Comparison of ENCODE assay signal across 35 cellular contexts in the genomic region with DNA sequence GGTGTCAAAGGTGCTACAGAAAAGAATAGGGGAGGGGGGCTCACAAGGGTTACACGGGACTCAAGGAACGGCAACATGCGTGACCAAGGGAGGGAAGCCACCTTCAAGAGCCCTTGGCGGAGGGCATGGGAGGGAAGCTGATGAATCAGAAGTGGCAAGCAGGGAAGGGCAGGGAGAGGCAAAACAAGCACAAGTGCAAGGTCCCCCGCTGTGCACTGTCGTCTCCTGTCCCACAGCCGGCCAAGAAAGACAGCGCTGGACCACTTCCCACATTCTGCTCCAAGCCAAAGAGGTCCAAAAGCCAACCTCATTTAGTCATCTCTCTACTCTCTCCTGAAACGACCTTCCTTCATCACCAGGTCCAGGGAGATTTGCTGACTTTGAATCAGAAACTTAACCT.
"Had no signal": no experiment of that assay in that cellular context is flagged by ENCODE, and none has a peak within 500 bp of the region (broad histone marks: within the 10 kb centered on the region; RNA-seq: fewer than 3 reads in every experiment).

No MANE protein-coding gene starts in this region.

- H3K9me3 Mint-ChIP-seq: activated CD4-positive, alpha-beta T cell treated with anti-CD3 and anti-CD28 coated beads, Interleukin-2, amount 10 ng/mL, durations not matched to agents 24 days and 14 days; activated CD8-positive, alpha-beta T cell treated with anti-CD3 and anti-CD28 coated beads for 36 hours; activated naive CD8-positive, alpha-beta T cell treated with anti-CD3 and anti-CD28 coated beads for 36 hours; central memory CD8-positive, alpha-beta T cell; T-cell had no signal

- FAIRE-seq: RCC 7860 had no signal

- H3K27me3 Mint-ChIP-seq: activated CD4-positive, alpha-beta T cell treated with anti-CD3 and anti-CD28 coated beads, Interleukin-2, amount 10 ng/mL, durations not matched to agents 24 days and 14 days; activated CD8-positive, alpha-beta T cell treated with anti-CD3 and anti-CD28 coated beads for 36 hours; activated naive CD8-positive, alpha-beta T cell treated with anti-CD3 and anti-CD28 coated beads for 36 hours; activated T-helper 17 cell treated with anti-CD3 and anti-CD28 coated beads, Interleukin-2, amount 50 U/mL, for 72 hours; central memory CD8-positive, alpha-beta T cell; T-cell; T-helper 17 cell had no signal

- H3K27ac ChIP-seq: ascending aorta, cardiac muscle cell, RWPE1, WERI-Rb-1 had no signal

- H3K27ac Mint-ChIP-seq: activated CD4-positive, alpha-beta T cell treated with anti-CD3 and anti-CD28 coated beads, Interleukin-2, amount 10 ng/mL, durations not matched to agents 24 days and 14 days; activated CD8-positive, alpha-beta T cell treated with anti-CD3 and anti-CD28 coated beads for 36 hours; activated naive CD8-positive, alpha-beta T cell treated with anti-CD3 and anti-CD28 coated beads for 36 hours; activated T-cell treated with anti-CD3 and anti-CD28 coated beads, Interleukin-2, amount 50 U/mL, for 72 hours; activated T-helper 17 cell treated with anti-CD3 and anti-CD28 coated beads, Interleukin-2, amount 50 U/mL, for 72 hours; T-cell; T-helper 17 cell had no signal

- H3K9me3 ChIP-seq: ascending aorta, MG63 had no signal

- H3K4me1 ChIP-seq: ascending aorta had no signal

- ATAC-seq: activated CD8-positive, alpha-beta T cell treated with anti-CD3 and anti-CD28 coated beads for 36 hours; activated T-cell treated with anti-CD3 and anti-CD28 coated beads, Interleukin-2, amount 50 U/mL, for 72 hours; activated T-helper 17 cell treated with anti-CD3 and anti-CD28 coated beads, Interleukin-2, amount 50 U/mL, for 72 hours; PC-3; Right ventricle myocardium inferior; SK-N-SH treated with all-trans-retinoic acid at 6 μM for 48 hours; T-cell; T-helper 17 cell had no signal

- H3K27me3 ChIP-seq: ascending aorta, cardiac muscle cell, MG63 had no signal

- DNase-seq: activated CD4-positive, alpha-beta T cell treated with anti-CD3 and anti-CD28 coated beads, Interleukin-2, amount 10 ng/mL, durations not matched to agents 24 days and 14 days; activated CD4-positive, alpha-beta T cell treated with anti-CD3 and anti-CD28 coated beads, Interleukin-2, amount 50 U/mL, for 4 hours; activated CD8-positive, alpha-beta T cell treated with anti-CD3 and anti-CD28 coated beads for 36 hours; activated effector memory CD4-positive, alpha-beta T cell treated with anti-CD3 and anti-CD28 coated beads, Interleukin-2, amount 50 U/mL, for 16 hours; activated naive CD4-positive, alpha-beta T cell; activated naive CD4-positive, alpha-beta T cell treated with anti-CD3 and anti-CD28 coated beads, Interleukin-2, amount 50 U/mL, for 16 hours; activated naive CD8-positive, alpha-beta T cell treated with anti-CD3 and anti-CD28 coated beads for 36 hours; activated T-cell treated with anti-CD3 and anti-CD28 coated beads, Interleukin-2, amount 50 U/mL, for 1 hour; activated T-cell treated with anti-CD3 and anti-CD28 coated beads, Interleukin-2, amount 50 U/mL, for 72 hours; amygdala; Kasumi-1; KG1; MG63; NCI-H1048; NCI-H1105 treated with DMSO at 0.1 percent for 48 hours; NCI-H1436; NCI-H1694; NCI-H1930; NCI-H2081 treated with DMSO at 0.1 percent for 48 hours; NCI-H345; NCI-H524 treated with DMSO at 0.1 percent for 48 hours; NK-92 treated with Interleukin-12 subunit alpha and Interleukin-12 subunit beta, amount 100 ng/mL, for 24 hours; PC-3; SIG-M5; T-cell; T-helper 17 cell; WERI-Rb-1 had no signal

- H3K36me3 ChIP-seq: ascending aorta, cardiac muscle cell, MG63, WERI-Rb-1 had no signal

- H3K4me3 Mint-ChIP-seq: activated CD4-positive, alpha-beta T cell treated with anti-CD3 and anti-CD28 coated beads, Interleukin-2, amount 10 ng/mL, durations not matched to agents 24 days and 14 days; activated CD8-positive, alpha-beta T cell treated with anti-CD3 and anti-CD28 coated beads for 36 hours; activated naive CD8-positive, alpha-beta T cell treated with anti-CD3 and anti-CD28 coated beads for 36 hours; activated T-cell treated with anti-CD3 and anti-CD28 coated beads, Interleukin-2, amount 50 U/mL, for 72 hours; activated T-helper 17 cell treated with anti-CD3 and anti-CD28 coated beads, Interleukin-2, amount 50 U/mL, for 72 hours; central memory CD8-positive, alpha-beta T cell; T-cell; T-helper 17 cell had no signal

- H3K4me3 ChIP-seq: ascending aorta, cardiac muscle cell, MG63 had no signal

- H3K36me3 Mint-ChIP-seq: activated naive CD8-positive, alpha-beta T cell treated with anti-CD3 and anti-CD28 coated beads for 36 hours; T-cell had no signal

- H3K4me1 Mint-ChIP-seq: activated CD4-positive, alpha-beta T cell treated with anti-CD3 and anti-CD28 coated beads, Interleukin-2, amount 10 ng/mL, durations not matched to agents 24 days and 14 days; activated naive CD8-positive, alpha-beta T cell treated with anti-CD3 and anti-CD28 coated beads for 36 hours; activated T-helper 17 cell treated with anti-CD3 and anti-CD28 coated beads, Interleukin-2, amount 50 U/mL, for 72 hours; central memory CD8-positive, alpha-beta T cell; T-cell; T-helper 17 cell had no signal
